ENCODE assay signal across 8 cellular contexts in genomic region chr19:11506101-11506555, GRCh38. TPM values are rescaled to one million over a fixed set of nuclear protein-coding genes. Genes with fewer than 3 reads are reported as not detected.
DNase-seq lines count a peak whose midpoint lies in the region; ATAC-seq, FAIRE-seq and TF ChIP-seq lines count a peak whose summit lies in the region.

No MANE protein-coding gene starts in this region.

- FAIRE-seq in GM12892 (lab: Jason Lieb, UNC), result no peak

- H3K4me3 ChIP-seq in SJCRH30 (peak overlapping the region; percentile 88), fibroblast of pulmonary artery (replicated peaks; ENCODE audit: low read depth, low read length) (peak overlapping the region; percentile 65), prostate gland (peak overlapping the region; percentile 90)

- intact Hi-C loops in prostate gland (cut with DNase I), result no loop called here

- H3K4me1 ChIP-seq in SJCRH30 (0 out of 2 replicates have a peak, but pooled peaks cover 3% of the 10 kb centered on the region), prostate gland (replicated peaks) (peaks cover 6% of the 10 kb centered on the region)

- DNase-seq in SJCRH30 (no peak), fibroblast of pulmonary artery (ENCODE audit: low read depth) (no peak), prostate gland (ENCODE audit: low spot score) (no peak), GM12892 (ENCODE audit: insufficient read length) (no peak), ureter (ENCODE audit: low spot score) (no peak), SIG-M5 (lab: John Stamatoyannopoulos, UW) (no peak)

- H3K36me3 ChIP-seq in SJCRH30, result no peaks in the 10 kb centered on the region
- peaks cover 0 to 2% of the 10 kb centered on the region in 2 donors for H3K36me3 ChIP-seq in prostate gland

- H3K27me3 ChIP-seq in SJCRH30, result no peaks in the 10 kb centered on the region
- H3K27me3 ChIP-seq in prostate gland (replicated peaks; ENCODE audit: insufficient read depth), result no peaks in the 10 kb centered on the region

- peak; percentile 35 for ATAC-seq in GM18907 (IDR thresholded peaks at IDR 0.05; ENCODE audit: unreplicated experiment)
- peak; percentile 39 for ATAC-seq in HG02840 (IDR thresholded peaks at IDR 0.05; ENCODE audit: low FRiP score, unreplicated experiment)

- H3K27ac ChIP-seq in SJCRH30 (peak overlapping the region; percentile 56), prostate gland (peak overlapping the region; percentile 90 to 95)

- no peak for TF ChIP-seq CTCF in fibroblast of pulmonary artery (IDR thresholded peaks at IDR 0.05; ENCODE audit: low read length, missing control alignments)
- no peak for TF ChIP-seq CTCF in prostate gland (IDR thresholded peaks at IDR 0.05)

- H3K9me3 ChIP-seq in SJCRH30 (replicated peaks), result no peaks in the 10 kb centered on the region
- no peaks in the 10 kb centered on the region for H3K9me3 ChIP-seq in prostate gland

- TF ChIP-seq POLR2A in prostate gland (IDR thresholded peaks at IDR 0.05), result no peak
- no peak for TF ChIP-seq POLR2A in GM12892 (IDR thresholded peaks at IDR 0.05; ENCODE audit: low read depth, low read length)

- WGBS in prostate gland, result 21% methylated on average over 20 of the region's 20 CpGs

RNA-seq across cellular contexts. Expression of gene ZNF653, which starts 0.5 kb away (rescaled TPM):
- 2.8 and 3.5 TPM in 2 replicates for total RNA-seq in SJCRH30 (2014; rRNA removed; shearing (Covaris generic))
- total RNA-seq in prostate gland, result 10 to 100 TPM; 11.2 to 25.8 TPM
- polyA plus RNA-seq in GM12892 (2012; ENCODE audit: missing spikeins), result 3.9 TPM
- 10.9 TPM for total RNA-seq in ureter

RNA-seq across cellular contexts. Expression of gene ECSIT, which starts 22.8 kb away (rescaled TPM):
- 22.3 and 22.6 TPM in 2 replicates for total RNA-seq in SJCRH30 (2014; rRNA removed; shearing (Covaris generic))
- 10 to 100 TPM; 93.0 to 94.7 TPM for total RNA-seq in prostate gland
- polyA plus RNA-seq in GM12892 (2012; ENCODE audit: missing spikeins), result 14.4 TPM
- total RNA-seq in ureter, result 43.7 TPM

RNA-seq across cellular contexts. Expression of gene ELAVL3, which starts 25.3 kb away (rescaled TPM):
- total RNA-seq in SJCRH30 (2014; rRNA removed; shearing (Covaris generic)), result not detected in 2 replicates
- total RNA-seq in prostate gland (1 to 10 TPM in 1 of 2 donors, under 1 TPM in 1; 0.57 to 1.5 TPM), ureter (not detected)
- polyA plus RNA-seq in GM12892 (2012; ENCODE audit: missing spikeins), result 0.38 TPM

RNA-seq across cellular contexts. Expression of gene CNN1, which starts 32.5 kb away (rescaled TPM):
- total RNA-seq in SJCRH30 (2014; rRNA removed; shearing (Covaris generic)), result 1.4 TPM in 2 replicates
- 100 to 1,000 TPM; 426 to 525 TPM for total RNA-seq in prostate gland
- not detected for polyA plus RNA-seq in GM12892 (2012; ENCODE audit: missing spikeins)
- 301 TPM for total RNA-seq in ureter

RNA-seq across cellular contexts. Expression of gene ELOF1, which starts 52.9 kb away (rescaled TPM):
- total RNA-seq in SJCRH30 (2014; rRNA removed; shearing (Covaris generic)), result 37.3 and 38.1 TPM in 2 replicates
- total RNA-seq in prostate gland (10 to 100 TPM; 47.8 to 57.5 TPM), ureter (46.2 TPM)
- 51.9 TPM for polyA plus RNA-seq in GM12892 (2012; ENCODE audit: missing spikeins)
